8 cellular contexts compared by ENCODE assay signal in genomic region chr1:33429846-33430750, GRCh38. TPM values are rescaled to one million over a fixed set of nuclear protein-coding genes. Genes with fewer than 3 reads are reported as not detected.
DNase-seq lines count a peak whose midpoint lies in the region; ATAC-seq and TF ChIP-seq lines count a peak whose summit lies in the region.

No MANE protein-coding gene starts in this region.

- no peak overlapping the region for H3K4me3 Mint-ChIP-seq in effector memory CD8-positive, alpha-beta T cell

- H3K4me3 ChIP-seq in AG10803 (ENCODE audit: low read length) (peak overlapping the region; percentile 69), mucosa of rectum (ENCODE audit: low read length in 2 of 2) (peak overlapping the region; percentile 51 to 60), urinary bladder (ENCODE audit: low read depth, low read length) (peak overlapping the region; percentile 75)

- no peaks in the 10 kb centered on the region for H3K9me3 ChIP-seq in mucosa of rectum (ENCODE audit: control insufficient read depth in 2 of 2, low read length in 2 of 2)

- peaks cover 4 to 6% of the 10 kb centered on the region in 2 donors for H3K27me3 ChIP-seq in mucosa of rectum (ENCODE audit: control insufficient read depth in 2 of 2, insufficient read depth in 2 of 2, low read length in 2 of 2)

- no peaks in the 10 kb centered on the region for H3K9me3 Mint-ChIP-seq in effector memory CD8-positive, alpha-beta T cell

- H3K27ac Mint-ChIP-seq in effector memory CD8-positive, alpha-beta T cell = no peak overlapping the region

- ATAC-seq in GM19035 (IDR thresholded peaks at IDR 0.05; ENCODE audit: unreplicated experiment) (peak; percentile 13), HG03469 (IDR thresholded peaks at IDR 0.05; ENCODE audit: unreplicated experiment) (no peak)
- peak; percentile 4 for ATAC-seq in effector memory CD8-positive, alpha-beta T cell (replicated peaks)

- H3K36me3 ChIP-seq in mucosa of rectum (ENCODE audit: control insufficient read depth in 2 of 2, insufficient read depth in 2 of 2, low read length in 2 of 2) = no peaks in the 10 kb centered on the region
- H3K36me3 ChIP-seq in urinary bladder (ENCODE audit: insufficient read depth) = no peaks in the 10 kb centered on the region

- H3K4me1 Mint-ChIP-seq in effector memory CD8-positive, alpha-beta T cell (ENCODE audit: low read depth in 2 of 2) = peaks cover 0 to 3% of the 10 kb centered on the region in 2 donors

- H3K27ac ChIP-seq in mucosa of rectum (ENCODE audit: low read depth in 2 of 2, low read length in 2 of 2) = peak overlapping the region in 1 of 2 donors; percentile 3
- no peak overlapping the region for H3K27ac ChIP-seq in urinary bladder (ENCODE audit: low read depth)

- no peaks in the 10 kb centered on the region for H3K36me3 Mint-ChIP-seq in effector memory CD8-positive, alpha-beta T cell (ENCODE audit: insufficient read depth)

- H3K4me1 ChIP-seq in mucosa of rectum (ENCODE audit: control insufficient read depth in 2 of 2, insufficient read depth in 2 of 2, low read length in 2 of 2) (peaks cover 6 to 9% of the 10 kb centered on the region in 2 donors), urinary bladder (ENCODE audit: insufficient read depth) (no peaks in the 10 kb centered on the region)

- WGBS in urinary bladder = 6% methylated on average over 66 of the region's 66 CpGs

- DNase-seq in AG10803 (ENCODE audit: low read depth) (peak; percentile 31), RKO (ENCODE audit: low spot score) (peak; percentile 75), glomerular visceral epithelial cell (ENCODE audit: extremely low spot score) (no peak)
- DNase-seq in effector memory CD8-positive, alpha-beta T cell = peak in 2 of 3 experiments; percentile 3 to 17

- no peaks in the 10 kb centered on the region for H3K27me3 Mint-ChIP-seq in effector memory CD8-positive, alpha-beta T cell

- TF ChIP-seq CTCF in AG10803 (conservative IDR thresholded peaks at IDR 0.05; ENCODE audit: low read length) = no peak

- H3K9ac ChIP-seq in mucosa of rectum (ENCODE audit: low read depth in 1 of 2, low read length in 2 of 2) = peak overlapping the region in 1 of 2 donors; percentile 68

RNA-seq across cellular contexts. Expression of gene PHC2, which starts 0.8 kb away (rescaled TPM):
- 49.2 TPM for total RNA-seq in urinary bladder
- 179 TPM for polyA plus RNA-seq in urinary bladder

RNA-seq across cellular contexts. Expression of gene ZSCAN20, which starts 42.3 kb away (rescaled TPM):
- total RNA-seq in urinary bladder = 11.6 TPM
- 2.4 TPM for polyA plus RNA-seq in urinary bladder
